ENCODE assay signal across 23 cellular contexts in genomic region chr1:20900056-20900455, GRCh38.
A peak's percentile ranks its signal among the peaks of the same experiment; 100 is the strongest.
DNase-seq lines count a peak whose midpoint lies in the region; ATAC-seq and TF ChIP-seq lines count a peak whose summit lies in the region.
"Had no signal": no experiment of that assay in that cellular context is flagged by ENCODE, and none has a peak within 500 bp of the region (broad histone marks: within the 10 kb centered on the region; RNA-seq: fewer than 3 reads in every experiment).

No MANE protein-coding gene starts in this region.

- intact Hi-C loops in MCF 10A (cut with micrococcal nuclease) = no loop called here
- intact Hi-C loops in mammary epithelial cell (cut with micrococcal nuclease) = no loop called here
- intact Hi-C loops in psoas muscle (cut with DNase I) = no loop called here
- intact Hi-C loops in sigmoid colon (cut with DNase I) = no loop called here
- intact Hi-C loops in CD4-positive, alpha-beta T cell (cut with DNase I, micrococcal nuclease) = no loop called here

- no peak overlapping the region for H3K27ac ChIP-seq in mammary epithelial cell (ENCODE audit: insufficient read depth, low read depth, low read length)
- H3K27ac ChIP-seq in HEK293 (ENCODE audit: extremely low read depth, low read depth, low read length) = no peak overlapping the region
- peak overlapping the region; percentile 65 for H3K27ac ChIP-seq in psoas muscle
- H3K27ac ChIP-seq in sigmoid colon = no peak overlapping the region
- no peak overlapping the region for H3K27ac ChIP-seq in CD4-positive, alpha-beta T cell (ENCODE audit: low read depth, low read length)
- H3K27ac ChIP-seq: 22Rv1; BLaER1 treated with 17β-estradiol and CSF1 and Interleukin-3, amounts not matched to agents 10 nM and 100 nM; GM23248 had no signal

- POLR2A ChIA-PET in MCF 10A (lab: Yijun Ruan, JAX) (interaction anchor here (0.7 to 1.2 kb wide), 3 partner anchors 10 to 13 kb away, joined by 3 to 4 read pairs (median 3); no protein-coding TSS in a partner anchor), HEK293 (lab: Yijun Ruan, JAX) (interaction anchor here (0.7 kb wide), 1 partner anchor 11 kb away, joined by 3 read pairs; no protein-coding TSS in a partner anchor)
- POLR2A ChIA-PET in CD4-positive, alpha-beta T cell (lab: Charles Lee) = no interaction called here

- H3K4me2 ChIP-seq in mammary epithelial cell (ENCODE audit: insufficient read depth, low read depth, low read length) = no peak overlapping the region
- H3K4me2 ChIP-seq: BLaER1 treated with 17β-estradiol and CSF1 and Interleukin-3, amounts not matched to agents 10 nM and 100 nM had no signal

- H2AFZ ChIP-seq in mammary epithelial cell (ENCODE audit: low read depth, low read length) = no peak overlapping the region
- H2AFZ ChIP-seq: GM23248 had no signal

- no peaks in the 10 kb centered on the region for H3K79me2 ChIP-seq in mammary epithelial cell (ENCODE audit: insufficient read depth, low read length)

- peaks cover 30% of the 10 kb centered on the region for H3K36me3 Mint-ChIP-seq in MCF 10A (ENCODE audit: insufficient read depth, unreplicated experiment)
- H3K36me3 Mint-ChIP-seq in stimulated activated memory B cell treated with anti-CD40 and anti-IgM and Interleukin-4, amounts not matched to agents 10 μg/mL and 1 μg/mL and 100 μg/mL, for 72 hours = peaks cover 21% of the 10 kb centered on the region
- H3K36me3 Mint-ChIP-seq in CD4-positive, alpha-beta T cell (ENCODE audit: low read depth) = peaks cover 4% of the 10 kb centered on the region

- H3K4me1 ChIP-seq in mammary epithelial cell (ENCODE audit: insufficient read depth, low read length) (no peaks in the 10 kb centered on the region), HEK293 (ENCODE audit: control insufficient read depth, insufficient read depth, low read length) (no peaks in the 10 kb centered on the region), psoas muscle (peaks cover 21% of the 10 kb centered on the region), sigmoid colon (peaks cover 0 to 5% (median 0%) of the 10 kb centered on the region in 4 donors)
- H3K4me1 ChIP-seq: BE2C; BLaER1 treated with 17β-estradiol and CSF1 and Interleukin-3, amounts not matched to agents 10 nM and 100 nM had no signal

- in situ Hi-C loops in mammary epithelial cell (cut with MboI; ENCODE audit: low sequenced_read_pairs in 2 of 2) = no loop called here

- peaks cover 6% of the 10 kb centered on the region for H3K4me1 Mint-ChIP-seq in MCF 10A (ENCODE audit: insufficient read depth, unreplicated experiment)
- no peaks in the 10 kb centered on the region for H3K4me1 Mint-ChIP-seq in stimulated activated memory B cell treated with anti-CD40 and anti-IgM and Interleukin-4, amounts not matched to agents 10 μg/mL and 1 μg/mL and 100 μg/mL, for 72 hours
- no peaks in the 10 kb centered on the region for H3K4me1 Mint-ChIP-seq in CD4-positive, alpha-beta T cell (ENCODE audit: low read depth)
- H3K4me1 Mint-ChIP-seq: CD14-positive monocyte had no signal

- no peak for TF ChIP-seq POLR2A in sigmoid colon (IDR thresholded peaks at IDR 0.05)

- no peaks in the 10 kb centered on the region for H3K9me3 ChIP-seq in mammary epithelial cell (replicated peaks; ENCODE audit: insufficient read depth, low read length)
- H3K9me3 ChIP-seq in HEK293 (ENCODE audit: control insufficient read depth, insufficient read depth, low read depth, low read length) = no peaks in the 10 kb centered on the region
- no peaks in the 10 kb centered on the region for H3K9me3 ChIP-seq in psoas muscle
- H3K9me3 ChIP-seq in sigmoid colon = no peaks in the 10 kb centered on the region
- H3K9me3 ChIP-seq in CD4-positive, alpha-beta T cell (ENCODE audit: control insufficient read depth, low read length) = no peaks in the 10 kb centered on the region
- H3K9me3 ChIP-seq: BE2C; BLaER1 treated with 17β-estradiol and CSF1 and Interleukin-3, amounts not matched to agents 10 nM and 100 nM had no signal

- H3K27me3 Mint-ChIP-seq in MCF 10A (ENCODE audit: insufficient read depth, unreplicated experiment) = no peaks in the 10 kb centered on the region
- no peaks in the 10 kb centered on the region for H3K27me3 Mint-ChIP-seq in stimulated activated memory B cell treated with anti-CD40 and anti-IgM and Interleukin-4, amounts not matched to agents 10 μg/mL and 1 μg/mL and 100 μg/mL, for 72 hours
- H3K27me3 Mint-ChIP-seq in CD4-positive, alpha-beta T cell = no peaks in the 10 kb centered on the region
- H3K27me3 Mint-ChIP-seq: CD4-positive, alpha-beta memory T cell had no signal

- BruUV-seq in MCF 10A (replicated peaks; lab: Mats Ljungman, UMichigan) (no TSS peak), mammary epithelial cell (replicated peaks; lab: Mats Ljungman, UMichigan) (no TSS peak)

- dilution Hi-C loops in mammary epithelial cell (cut with HindIII; ENCODE audit: low sequenced_read_pairs) = no loop called here

- CTCF ChIA-PET in MCF 10A (lab: Yijun Ruan, JAX) (no interaction called here), mammary epithelial cell (lab: Charles Lee; ENCODE audit: low non-redundant PET) (no interaction called here), HEK293 (lab: Yijun Ruan, JAX) (interaction anchor here (0.5 kb wide), 1 partner anchor 13 kb away, joined by 3 read pairs; no protein-coding TSS in a partner anchor)
- CTCF ChIA-PET in CD4-positive, alpha-beta T cell (lab: Charles Lee) = no interaction called here

- no peak for TF ChIP-seq CTCF in MCF 10A (IDR thresholded peaks at IDR 0.05; ENCODE audit: unreplicated experiment)
- no peak for TF ChIP-seq CTCF in mammary epithelial cell (conservative IDR thresholded peaks at IDR 0.05 in 1 of 2, IDR thresholded peaks at IDR 0.05 in 1 of 2; ENCODE audit: extremely low read depth in 1 of 2, insufficient read depth in 1 of 2, low read depth in 1 of 2, low read length in 2 of 2)
- TF ChIP-seq CTCF in HEK293 (tag by site-specific recombination; IDR thresholded peaks at IDR 0.05) = no peak
- TF ChIP-seq CTCF in psoas muscle (IDR thresholded peaks at IDR 0.05) = no peak
- no peak for TF ChIP-seq CTCF in sigmoid colon (IDR thresholded peaks at IDR 0.05)
- no peak for TF ChIP-seq CTCF in CD4-positive, alpha-beta T cell (IDR thresholded peaks at IDR 0.05)

- peak overlapping the region; percentile 33 for H3K27ac Mint-ChIP-seq in MCF 10A (ENCODE audit: low read depth, unreplicated experiment)
- peak overlapping the region; percentile 39 for H3K27ac Mint-ChIP-seq in stimulated activated memory B cell treated with anti-CD40 and anti-IgM and Interleukin-4, amounts not matched to agents 10 μg/mL and 1 μg/mL and 100 μg/mL, for 72 hours
- no peak overlapping the region for H3K27ac Mint-ChIP-seq in CD4-positive, alpha-beta T cell
- H3K27ac Mint-ChIP-seq: CD14-positive monocyte; CD4-positive, alpha-beta memory T cell had no signal

- H3K4me3 Mint-ChIP-seq in MCF 10A (ENCODE audit: unreplicated experiment) = no peak overlapping the region
- H3K4me3 Mint-ChIP-seq in stimulated activated memory B cell treated with anti-CD40 and anti-IgM and Interleukin-4, amounts not matched to agents 10 μg/mL and 1 μg/mL and 100 μg/mL, for 72 hours = no peak overlapping the region
- no peak overlapping the region for H3K4me3 Mint-ChIP-seq in CD4-positive, alpha-beta T cell
- H3K4me3 Mint-ChIP-seq: CD14-positive monocyte; CD4-positive, alpha-beta memory T cell had no signal

- DNase-seq in MCF 10A (ENCODE audit: unreplicated experiment) = no peak
- no peak for DNase-seq in mammary epithelial cell
- no peak for DNase-seq in psoas muscle
- no peak for DNase-seq in DMS 273 treated with DMSO at 0.1 percent for 48 hours (lab: John Stamatoyannopoulos, UW)
- DNase-seq in sigmoid colon = no peak
- no peak for DNase-seq in CD4-positive, alpha-beta T cell
- DNase-seq: ACHN; AML-193; BE2C; CD4-positive, alpha-beta memory T cell; COR-L47; DMS79; EL; GDM1; GM23248; H7; HCEC 1CT had no signal

- no peaks in the 10 kb centered on the region for H4K20me1 ChIP-seq in mammary epithelial cell (ENCODE audit: insufficient read depth, low read length)
- H4K20me1 ChIP-seq: BLaER1 treated with 17β-estradiol and CSF1 and Interleukin-3, amounts not matched to agents 10 nM and 100 nM had no signal

- H3K27me3 ChIP-seq in mammary epithelial cell (ENCODE audit: insufficient read depth, low read length) (no peaks in the 10 kb centered on the region), psoas muscle (ENCODE audit: insufficient read depth in 3 of 3, low read length in 2 of 3) (no peaks in the 10 kb centered on the region), sigmoid colon (no peaks in the 10 kb centered on the region)
- no peaks in the 10 kb centered on the region for H3K27me3 ChIP-seq in CD4-positive, alpha-beta T cell (ENCODE audit: control insufficient read depth, insufficient read depth, low read length)
- H3K27me3 ChIP-seq: BE2C; BLaER1 treated with 17β-estradiol and CSF1 and Interleukin-3, amounts not matched to agents 10 nM and 100 nM had no signal

- no peaks in the 10 kb centered on the region for H3K9me3 Mint-ChIP-seq in MCF 10A (ENCODE audit: unreplicated experiment)
- H3K9me3 Mint-ChIP-seq in stimulated activated memory B cell treated with anti-CD40 and anti-IgM and Interleukin-4, amounts not matched to agents 10 μg/mL and 1 μg/mL and 100 μg/mL, for 72 hours = no peaks in the 10 kb centered on the region
- H3K9me3 Mint-ChIP-seq in CD4-positive, alpha-beta T cell = no peaks in the 10 kb centered on the region
- H3K9me3 Mint-ChIP-seq: CD14-positive monocyte; CD4-positive, alpha-beta memory T cell had no signal

- ATAC-seq in psoas muscle = peak in 2 of 4 donors; percentile 80 to 90
- ATAC-seq in stimulated activated memory B cell treated with anti-CD40 and anti-IgM and Interleukin-4, amounts not matched to agents 10 μg/mL and 1 μg/mL and 100 μg/mL, for 72 hours = no peak
- ATAC-seq in CD4-positive, alpha-beta T cell (ENCODE audit: poor library complexity) = no peak
- ATAC-seq: GM12878 had no signal

- TF ChIP-seq EP300 in sigmoid colon (IDR thresholded peaks at IDR 0.05) = no peak

- H3K36me3 ChIP-seq in mammary epithelial cell (ENCODE audit: insufficient read depth, low read length) (peaks cover 9% of the 10 kb centered on the region), HEK293 (ENCODE audit: control insufficient read depth in 2 of 2, insufficient read depth in 1 of 2, low read length in 2 of 2) (peaks cover 8 to 31% of the 10 kb centered on the region in 2 experiments; a peak in 2 of 3 replicates), psoas muscle (ENCODE audit: insufficient read depth in 1 of 2, low read depth in 1 of 2) (peaks cover 0 to 10% of the 10 kb centered on the region in 2 donors), sigmoid colon (peaks cover 0 to 8% (median 0%) of the 10 kb centered on the region in 4 donors)
- H3K36me3 ChIP-seq: BE2C had no signal

- H3K9ac ChIP-seq in mammary epithelial cell (ENCODE audit: insufficient read depth, low read length) = no peak overlapping the region
- H3K9ac ChIP-seq: BLaER1 treated with 17β-estradiol and CSF1 and Interleukin-3, amounts not matched to agents 10 nM and 100 nM; GM23248 had no signal

- no peak overlapping the region for H3K4me3 ChIP-seq in mammary epithelial cell (replicated peaks in 1 of 3; ENCODE audit: insufficient read depth in 1 of 3, low read depth in 2 of 3, low read length in 3 of 3)
- H3K4me3 ChIP-seq in HEK293 (ENCODE audit: low read depth, low read length) = no peak overlapping the region
- H3K4me3 ChIP-seq in psoas muscle = peak overlapping the region; percentile 33
- H3K4me3 ChIP-seq in sigmoid colon = no peak overlapping the region
- H3K4me3 ChIP-seq: BLaER1 treated with 17β-estradiol and CSF1 and Interleukin-3, amounts not matched to agents 10 nM and 100 nM; GM12878; GM23248 had no signal
